In the genomic region with DNA sequence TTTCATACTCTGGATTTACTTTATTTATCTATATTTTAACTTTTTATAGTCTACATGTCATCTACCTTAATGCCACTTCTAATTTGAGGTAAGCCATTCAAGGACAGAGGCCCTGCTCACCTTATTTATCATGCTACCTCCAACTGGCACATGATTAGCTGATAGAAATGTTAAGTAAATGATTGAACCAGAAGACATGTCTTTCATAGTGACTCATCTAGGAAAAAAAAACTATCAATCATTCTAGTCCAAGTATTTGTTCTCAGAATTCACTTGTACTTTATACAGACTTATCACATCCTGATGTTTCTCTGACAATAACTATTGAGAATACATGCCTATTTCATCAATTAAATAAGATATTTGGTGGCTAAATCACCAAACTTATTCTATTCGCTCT, we compare ENCODE assay signal across 24 cellular contexts.
"Had no signal": no experiment of that assay in that cellular context is flagged by ENCODE, and none has a peak within 500 bp of the region (broad histone marks: within the 10 kb centered on the region; RNA-seq: fewer than 3 reads in every experiment).

No MANE protein-coding gene starts in this region.

- ATAC-seq: esophagus mucosa; gastrocnemius medialis; left lobe of liver; natural killer cell treated with Interleukin-12 subunit alpha and Interleukin-12 subunit beta and Interleukin-15 and Interleukin-18, amount 100 ng/mL, for 72 hours; right lobe of liver had no signal

- H3K9me3 ChIP-seq: gastrocnemius medialis, neutrophil, pancreas, right lobe of liver, stomach, thyroid gland, vagina had no signal

- H3K27me3 ChIP-seq: gastrocnemius medialis, neutrophil, pancreas, right lobe of liver, stomach, thyroid gland, vagina had no signal

- H3K36me3 Mint-ChIP-seq: memory B cell, naive B cell had no signal

- H3K27me3 Mint-ChIP-seq: memory B cell; naive B cell; natural killer cell treated with Interleukin-12 subunit alpha and Interleukin-12 subunit beta and Interleukin-15 and Interleukin-18, amount 100 ng/mL, for 72 hours had no signal

- H3K4me3 ChIP-seq: gastrocnemius medialis, lung, pancreas, right lobe of liver, smooth muscle cell, stomach, thyroid gland, vagina had no signal

- H3K9me3 Mint-ChIP-seq: neural crest cell had no signal

- H3K36me3 ChIP-seq: gastrocnemius medialis, neutrophil, pancreas, right lobe of liver, stomach, thyroid gland, vagina had no signal

- H3K27ac ChIP-seq: gastrocnemius medialis, neutrophil, pancreas, right lobe of liver, stomach, thyroid gland, vagina had no signal

- H3K4me1 Mint-ChIP-seq: memory B cell, naive B cell, neural crest cell had no signal

- H3K4me3 Mint-ChIP-seq: memory B cell; naive B cell; natural killer cell treated with Interleukin-12 subunit alpha and Interleukin-12 subunit beta and Interleukin-15 and Interleukin-18, amount 100 ng/mL, for 72 hours; neural crest cell had no signal

- H3K27ac Mint-ChIP-seq: memory B cell; naive B cell; natural killer cell treated with Interleukin-12 subunit alpha and Interleukin-12 subunit beta and Interleukin-15 and Interleukin-18, amount 100 ng/mL, for 72 hours had no signal

- DNase-seq: cortex of kidney; foreskin fibroblast; gastrocnemius medialis; head of caudate nucleus; naive B cell; pancreas; right lobe of liver; stimulated activated CD4-positive, alpha-beta T cell treated with anti-CD3 and anti-CD28 coated beads, Interleukin-12 subunit alpha, Interleukin-12 subunit beta, amount 100 ng/mL, for 4 hours; stimulated activated CD4-positive, alpha-beta T cell treated with anti-CD3 and anti-CD28 coated beads, Interleukin-1b, Interleukin-23, amount 100 ng/mL, for 48 hours; stimulated activated CD4-positive, alpha-beta T cell treated with anti-CD3 and anti-CD28 coated beads, Interleukin-4, amount 100 ng/mL, for 1 hour; stimulated activated CD8-positive, alpha-beta memory T cell treated with anti-CD3 and anti-CD28 coated beads, Interleukin-4, amount 100 ng/mL, for 48 hours; stimulated activated naive CD4-positive, alpha-beta T cell treated with Interleukin-2 at 50 U/mL for 16 hours; stomach; thyroid gland; trophoblast cell had no signal

- H3K4me1 ChIP-seq: gastrocnemius medialis, pancreas, right lobe of liver, stomach, thyroid gland, vagina had no signal
